ENCODE assay signal across 12 cellular contexts in the genomic region with DNA sequence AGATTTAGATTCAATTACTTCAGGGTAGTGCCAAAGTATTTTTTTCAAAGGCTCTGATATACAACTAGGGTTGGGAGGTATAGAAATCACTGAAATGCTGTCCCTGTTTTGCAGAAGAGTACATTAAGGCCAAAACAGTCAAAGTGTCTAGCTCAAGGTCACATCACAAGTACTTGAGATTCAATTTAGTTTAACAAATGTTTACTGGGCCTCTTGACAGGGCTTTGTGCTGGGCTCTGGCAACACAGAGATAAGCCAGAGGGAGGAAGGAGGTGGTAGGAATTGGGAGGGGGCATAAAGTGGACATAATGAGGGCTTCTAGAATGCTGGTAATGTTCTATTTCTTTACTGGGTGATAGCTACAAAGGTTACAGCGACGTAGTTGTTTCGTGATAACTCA.
"Had no signal": no experiment of that assay in that cellular context is flagged by ENCODE, and none has a peak within 500 bp of the region (broad histone marks: within the 10 kb centered on the region; RNA-seq: fewer than 3 reads in every experiment).

No MANE protein-coding gene starts in this region.

- H3K27ac Mint-ChIP-seq: activated B cell treated with CpG ODN at 0.5 μM for 24 hours; activated CD4-positive, alpha-beta T cell treated with anti-CD3 and anti-CD28 coated beads, Interleukin-2, amount 10 ng/mL, durations not matched to agents 24 days and 14 days; activated T-helper 1 cell treated with anti-CD3 and anti-CD28 coated beads, Interleukin-12 subunit alpha, Interleukin-12 subunit beta, Interleukin-2, Interleukin-4 antibody, amounts not matched to agents 30 ng/mL and 10 ng/mL and 1 ng/mL, durations not matched to agents 14 hours and 24 hours and 36 hours; dendritic cell treated with granulocyte-macrophage colony-stimulating factor and Interleukin-4, amounts not matched to agents 40 ng/mL and 50 ng/mL, for 4 days; stimulated activated effector memory CD8-positive, alpha-beta T cell treated with anti-CD3 and anti-CD28 coated beads, Interleukin-12 subunit alpha, Interleukin-12 subunit beta, amount 100 ng/mL, for 72 hours had no signal

- DNase-seq: activated B cell treated with CpG ODN at 0.5 μM for 24 hours; activated CD4-positive, alpha-beta T cell treated with anti-CD3 and anti-CD28 coated beads, Interleukin-2, amount 10 ng/mL, durations not matched to agents 24 days and 14 days; activated CD8-positive, alpha-beta memory T cell treated with anti-CD3 and anti-CD28 coated beads, Interleukin-2, amount 50 U/mL, for 48 hours; activated naive CD4-positive, alpha-beta T cell treated with Interleukin-2 at 50 U/mL for 16 hours; effector memory CD8-positive, alpha-beta T cell; heart left ventricle; midbrain; retina; tibial artery had no signal

- H3K4me3 ChIP-seq: heart left ventricle, tibial artery had no signal

- H3K27me3 Mint-ChIP-seq: activated B cell treated with CpG ODN at 0.5 μM for 24 hours; activated CD4-positive, alpha-beta T cell treated with anti-CD3 and anti-CD28 coated beads, Interleukin-2, amount 10 ng/mL, durations not matched to agents 24 days and 14 days; dendritic cell treated with granulocyte-macrophage colony-stimulating factor and Interleukin-4, amounts not matched to agents 40 ng/mL and 50 ng/mL, for 4 days; effector memory CD8-positive, alpha-beta T cell had no signal

- H3K9me3 Mint-ChIP-seq: activated B cell treated with CpG ODN at 0.5 μM for 24 hours; activated CD4-positive, alpha-beta T cell treated with anti-CD3 and anti-CD28 coated beads, Interleukin-2, amount 10 ng/mL, durations not matched to agents 24 days and 14 days; activated T-helper 1 cell treated with anti-CD3 and anti-CD28 coated beads, Interleukin-12 subunit alpha, Interleukin-12 subunit beta, Interleukin-2, Interleukin-4 antibody, amounts not matched to agents 30 ng/mL and 10 ng/mL and 1 ng/mL, durations not matched to agents 14 hours and 24 hours and 36 hours; dendritic cell treated with granulocyte-macrophage colony-stimulating factor and Interleukin-4, amounts not matched to agents 40 ng/mL and 50 ng/mL, for 4 days; effector memory CD8-positive, alpha-beta T cell; stimulated activated effector memory CD8-positive, alpha-beta T cell treated with anti-CD3 and anti-CD28 coated beads, Interleukin-12 subunit alpha, Interleukin-12 subunit beta, amount 100 ng/mL, for 72 hours had no signal

- H3K36me3 ChIP-seq: heart left ventricle, tibial artery had no signal

- H3K9me3 ChIP-seq: heart left ventricle, tibial artery had no signal

- H3K27me3 ChIP-seq: heart left ventricle, tibial artery had no signal

- H3K27ac ChIP-seq: heart left ventricle, tibial artery had no signal

- H3K4me3 Mint-ChIP-seq: activated B cell treated with CpG ODN at 0.5 μM for 24 hours; activated CD4-positive, alpha-beta T cell treated with anti-CD3 and anti-CD28 coated beads, Interleukin-2, amount 10 ng/mL, durations not matched to agents 24 days and 14 days; activated T-helper 1 cell treated with anti-CD3 and anti-CD28 coated beads, Interleukin-12 subunit alpha, Interleukin-12 subunit beta, Interleukin-2, Interleukin-4 antibody, amounts not matched to agents 30 ng/mL and 10 ng/mL and 1 ng/mL, durations not matched to agents 14 hours and 24 hours and 36 hours; dendritic cell treated with granulocyte-macrophage colony-stimulating factor and Interleukin-4, amounts not matched to agents 40 ng/mL and 50 ng/mL, for 4 days; effector memory CD8-positive, alpha-beta T cell; stimulated activated effector memory CD8-positive, alpha-beta T cell treated with anti-CD3 and anti-CD28 coated beads, Interleukin-12 subunit alpha, Interleukin-12 subunit beta, amount 100 ng/mL, for 72 hours had no signal

- ATAC-seq: effector memory CD8-positive, alpha-beta T cell; heart left ventricle; stimulated activated effector memory CD8-positive, alpha-beta T cell treated with anti-CD3 and anti-CD28 coated beads, Interleukin-12 subunit alpha, Interleukin-12 subunit beta, amount 100 ng/mL, for 72 hours had no signal
